ENCODE assay signal across 1 cellular context in the genomic region with DNA sequence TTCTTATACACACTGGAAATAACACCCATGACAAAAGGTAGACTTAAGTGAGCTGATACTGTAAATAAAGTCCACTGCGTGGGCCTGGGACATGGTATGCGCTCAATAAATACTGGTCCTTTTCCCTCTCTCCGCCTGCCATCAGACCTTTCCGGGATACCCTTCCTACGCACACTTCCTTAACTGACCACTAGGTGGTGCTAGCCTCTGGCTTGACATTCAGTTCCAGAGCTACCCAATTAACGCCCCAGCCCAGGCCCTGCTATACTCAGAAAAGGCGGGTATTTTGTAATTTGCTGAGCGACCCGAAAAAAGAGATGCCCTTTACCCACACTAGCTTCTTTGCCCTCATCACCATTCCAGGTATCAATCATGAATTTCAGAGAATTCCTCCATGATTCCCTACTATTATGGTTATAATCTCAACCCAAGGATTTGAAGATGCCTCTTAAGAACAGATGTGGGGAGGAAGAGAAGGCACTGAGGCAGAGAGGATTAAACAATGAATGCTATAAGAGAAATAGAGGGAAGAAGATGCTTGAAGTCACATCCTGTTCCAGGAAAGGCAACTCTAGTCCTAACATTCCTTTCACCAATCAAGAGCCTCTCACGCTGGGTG.
TF ChIP-seq lines count a peak whose summit lies in the region.

No MANE protein-coding gene starts in this region.

TF ChIP-seq in neural cell, 6 proteins besides CTCF, POLR2A, EP300 and RAD21 (continued from another document):
- TF ChIP-seq REST (IDR thresholded peaks at IDR 0.05; ENCODE audit: borderline replicate concordance) (no peak), SMC3 (conservative IDR thresholded peaks at IDR 0.05; ENCODE audit: poor library complexity) (peak; percentile 70)
